In the genomic region with DNA sequence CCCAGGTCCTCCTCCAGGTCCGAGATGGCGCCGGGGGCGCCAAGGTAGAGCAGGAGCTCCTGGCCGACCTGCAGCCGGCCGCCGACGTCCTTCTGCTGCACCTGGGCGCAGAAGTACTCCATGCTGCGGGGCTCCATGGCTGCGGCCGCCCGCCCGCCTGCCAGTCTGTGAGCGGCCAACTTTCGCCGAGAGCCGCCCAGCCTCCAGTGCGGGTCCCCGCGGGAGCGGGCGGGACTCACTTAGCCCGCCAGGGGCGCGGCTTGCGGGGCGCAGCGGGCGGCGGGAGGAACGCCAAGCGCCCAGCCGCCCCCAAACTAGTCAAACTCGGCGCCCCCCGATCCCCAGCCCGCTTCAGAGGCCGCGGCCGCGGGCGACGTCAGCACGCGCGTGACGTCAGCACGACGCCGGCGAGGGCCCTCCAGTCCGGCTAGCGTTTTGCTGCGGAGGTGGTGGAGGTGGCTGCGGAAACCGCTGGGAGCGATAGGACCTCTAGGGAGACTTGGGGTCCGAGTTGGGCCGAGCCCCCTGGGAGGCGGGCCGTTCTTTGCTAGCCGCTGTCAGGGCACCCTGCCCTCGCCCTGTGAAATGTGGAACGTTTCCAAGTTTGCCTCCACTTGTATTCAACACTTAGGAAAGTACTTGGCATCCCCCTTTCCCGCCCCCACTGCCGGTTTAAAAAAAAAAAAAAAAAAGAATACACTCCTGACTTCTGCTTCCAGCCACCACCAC, we compare ENCODE assay signal across 8 cellular contexts. TPM values are rescaled to one million over a fixed set of nuclear protein-coding genes. Genes with fewer than 3 reads are reported as not detected.
DNase-seq lines count a peak whose midpoint lies in the region; ATAC-seq and TF ChIP-seq lines count a peak whose summit lies in the region.

TSS of gene CLASP2 (minus strand) at position 389 of the 729 bp plus-strand sequence. CDS start at position 137, 252 bp downstream.

- peak within 1 kb of the TSS; percentile 58 for H3K9ac ChIP-seq in neural cell (ENCODE audit: low read length)

- H3K9me2 ChIP-seq in neural cell (ENCODE audit: insufficient read depth, low read length): no peaks in the 10 kb centered on the region

- TF ChIP-seq POLR2A in Raji (IDR thresholded peaks at IDR 0.05; ENCODE audit: insufficient read depth, low read depth, low read length): peak; percentile 88

- peak within 1 kb of the TSS; percentile 93 for H3K4me2 ChIP-seq in neural cell (ENCODE audit: low read length)

- no peaks in the 10 kb centered on the region for H3K4me1 Mint-ChIP-seq in stimulated activated naive CD8-positive, alpha-beta T cell treated with anti-CD3 and anti-CD28 coated beads, Interleukin-15, amount 100 ng/mL, for 72 hours

- H3F3A ChIP-seq in neural cell (ENCODE audit: insufficient read depth, low read length, poor library complexity, severe bottlenecking): no peaks in the 10 kb centered on the region

- H2AFZ ChIP-seq in neural cell (ENCODE audit: low read depth, low read length): peak within 1 kb of the TSS; percentile 86

- peaks cover 14% of the 10 kb centered on the region for H3K79me2 ChIP-seq in neural cell (replicated peaks; ENCODE audit: insufficient read depth, low read length)

- DNase-seq in EH (ENCODE audit: low read depth): peak; percentile 87
- DNase-seq in GOT3 (lab: John Stamatoyannopoulos, UW): peak; percentile 59
- DNase-seq in LHCN-M2 (ENCODE audit: low read depth): peak; percentile 85
- DNase-seq in activated T-helper 9 cell treated with anti-CD3 and anti-CD28 coated beads, Interleukin-2, amount 50 U/mL, for 16 hours (ENCODE audit: low read depth): peak; percentile 79
- DNase-seq in fibroblast of the conjunctiva (ENCODE audit: low read depth): peak; percentile 59
- peak; percentile 85 to 86 for DNase-seq in stimulated activated naive CD8-positive, alpha-beta T cell treated with anti-CD3 and anti-CD28 coated beads, Interleukin-15, amount 100 ng/mL, for 72 hours

- no peak for TF ChIP-seq CTCF in neural cell (IDR thresholded peaks at IDR 0.05; ENCODE audit: poor library complexity, severe bottlenecking)

- peak; percentile 94 for ATAC-seq in stimulated activated naive CD8-positive, alpha-beta T cell treated with anti-CD3 and anti-CD28 coated beads, Interleukin-15, amount 100 ng/mL, for 72 hours

- peak within 1 kb of the TSS; percentile 37 for H3K27ac ChIP-seq in neural cell (ENCODE audit: low read length)

- no peaks in the 10 kb centered on the region for H3K27me3 ChIP-seq in neural cell (ENCODE audit: insufficient read depth, low read depth, low read length)

- H3K27ac Mint-ChIP-seq in stimulated activated naive CD8-positive, alpha-beta T cell treated with anti-CD3 and anti-CD28 coated beads, Interleukin-15, amount 100 ng/mL, for 72 hours: peak within 1 kb of the TSS; percentile 96

- peak within 1 kb of the TSS; percentile 91 for H3K4me3 ChIP-seq in neural cell (ENCODE audit: low read length)

- no peaks in the 10 kb centered on the region for H4K20me1 ChIP-seq in neural cell (ENCODE audit: insufficient read depth)

- TF ChIP-seq EP300 in neural cell (conservative IDR thresholded peaks at IDR 0.05; ENCODE audit: poor library complexity, severe bottlenecking): no peak

- H3K9me3 ChIP-seq in neural cell (ENCODE audit: low read length): no peaks in the 10 kb centered on the region

- peak; percentile 34 for TF ChIP-seq RAD21 in neural cell (conservative IDR thresholded peaks at IDR 0.05)

- no peaks in the 10 kb centered on the region for H3K27me3 Mint-ChIP-seq in stimulated activated naive CD8-positive, alpha-beta T cell treated with anti-CD3 and anti-CD28 coated beads, Interleukin-15, amount 100 ng/mL, for 72 hours

- no peaks in the 10 kb centered on the region for H3K9me3 Mint-ChIP-seq in stimulated activated naive CD8-positive, alpha-beta T cell treated with anti-CD3 and anti-CD28 coated beads, Interleukin-15, amount 100 ng/mL, for 72 hours

- H3K36me3 ChIP-seq in neural cell (ENCODE audit: insufficient read depth, low read length): no peaks in the 10 kb centered on the region

- peak within 1 kb of the TSS; percentile 91 to 94 for H3K4me3 Mint-ChIP-seq in stimulated activated naive CD8-positive, alpha-beta T cell treated with anti-CD3 and anti-CD28 coated beads, Interleukin-15, amount 100 ng/mL, for 72 hours

TF ChIP-seq in neural cell, 6 proteins besides CTCF, POLR2A, EP300 and RAD21:
- TF ChIP-seq POLR2AphosphoS5 (IDR thresholded peaks at IDR 0.05) (peak; percentile 42), REST (IDR thresholded peaks at IDR 0.05; ENCODE audit: borderline replicate concordance) (no peak), MXI1 (conservative IDR thresholded peaks at IDR 0.05; ENCODE audit: poor library complexity, severe bottlenecking) (peak; percentile 86)

RNA-seq across cellular contexts. Expression of gene CLASP2, which starts in this region (rescaled TPM):
- 52.0 and 66.8 TPM in 2 replicates for total RNA-seq in LHCN-M2 (2014; rRNA removed)
- 10.5 TPM for polyA plus RNA-seq in LHCN-M2 (2012)
- 911 and 938 TPM in 2 replicates for polyA plus RNA-seq in neural cell
- polyA minus RNA-seq in neural cell: 1,578 and 1,795 TPM in 2 replicates

Comparison
In these comparisons a context has a peak if more than half of its experiments do, and no peak if none do; other contexts are left out.
1. Peak in every context shown above with its lines: DNase-seq, ATAC-seq, H3K4me3 ChIP-seq and H3K27ac ChIP-seq.